ENCODE assay signal across 34 cellular contexts in genomic region chr20:33093582-33093981, GRCh38. TPM values are rescaled to one million over a fixed set of nuclear protein-coding genes. Genes with fewer than 3 reads are reported as not detected.
"Had no signal": no experiment of that assay in that cellular context is flagged by ENCODE, and none has a peak within 500 bp of the region (broad histone marks: within the 10 kb centered on the region; RNA-seq: fewer than 3 reads in every experiment).

No MANE protein-coding gene starts in this region.

- FAIRE-seq: endometrium, islet of Langerhans, keratinocyte had no signal

- H3K36me3 ChIP-seq: colonic mucosa, esophagus squamous epithelium, gastrocnemius medialis, heart right ventricle, left lung, lower lobe of right lung had no signal

- H3K27ac ChIP-seq: colonic mucosa, epithelial cell of prostate, esophagus squamous epithelium, gastrocnemius medialis, heart right ventricle, left lung, lower lobe of right lung had no signal

- H3K4me1 ChIP-seq: colonic mucosa, esophagus squamous epithelium, gastrocnemius medialis, heart right ventricle, lower lobe of right lung had no signal

- H3K9me3 ChIP-seq: colonic mucosa, esophagus squamous epithelium, gastrocnemius medialis, heart right ventricle, left lung, lower lobe of right lung, mucosa of descending colon had no signal

- DNase-seq: colonic mucosa; cortex of kidney; effector CD8-positive, alpha-beta T cell; effector memory CD8-positive, alpha-beta T cell; endodermal cell; erythroblast; esophagus squamous epithelium; foreskin fibroblast; foreskin melanocyte; gastrocnemius medialis; glutamatergic neuron; head of caudate nucleus; heart right ventricle; hippocampal formation; left cardiac atrium; left lung; left ventricle myocardium superior; lower lobe of right lung; mesenchymal stem cell; mucosa of descending colon; naive B cell had no signal

- H3K4me3 ChIP-seq: colonic mucosa, esophagus squamous epithelium, gastrocnemius medialis, heart right ventricle, left lung, lower lobe of right lung, mucosa of descending colon had no signal

- H3K27me3 ChIP-seq: colonic mucosa, gastrocnemius medialis, left lung had no signal

RNA-seq across cellular contexts. Expression of gene BPIFB4, which starts 14.1 kb away (rescaled TPM):
- total RNA-seq: colonic mucosa, dermis microvascular lymphatic vessel endothelial cell, esophagus mucosa, esophagus squamous epithelium, gastrocnemius medialis, glomerular endothelial cell, heart right ventricle, kidney epithelial cell, left cardiac atrium, left lung, left ventricle myocardium superior, lower leg skin, lower lobe of right lung, lung microvascular endothelial cell, mesenteric fat pad, mesothelial cell of epicardium, mucosa of descending colon, myocyte had no signal
- polyA plus RNA-seq: heart right ventricle, keratinocyte had no signal

RNA-seq across cellular contexts. Expression of gene BPIFB3, which starts 39.9 kb away (rescaled TPM):
- total RNA-seq: colonic mucosa, dermis microvascular lymphatic vessel endothelial cell, endodermal cell, esophagus mucosa, esophagus squamous epithelium, gastrocnemius medialis, glomerular endothelial cell, heart right ventricle, kidney epithelial cell, left cardiac atrium, left lung, left ventricle myocardium superior, lower leg skin, lower lobe of right lung, lung microvascular endothelial cell, mesenteric fat pad, mesothelial cell of epicardium, mucosa of descending colon, myocyte had no signal
- polyA plus RNA-seq: heart right ventricle, keratinocyte had no signal
